13 cellular contexts compared by ENCODE assay signal in genomic region chr1:36301220-36301619, GRCh38. TPM values are rescaled to one million over a fixed set of nuclear protein-coding genes. Genes with fewer than 3 reads are reported as not detected.
DNase-seq lines count a peak whose midpoint lies in the region; ATAC-seq and TF ChIP-seq lines count a peak whose summit lies in the region.
"Had no signal": no experiment of that assay in that cellular context is flagged by ENCODE, and none has a peak within 500 bp of the region (broad histone marks: within the 10 kb centered on the region; RNA-seq: fewer than 3 reads in every experiment).

No MANE protein-coding gene starts in this region.

- H3K27ac ChIP-seq in 22Rv1: peak overlapping the region; percentile 56; the same call in 1 of the 2 replicates
- H3K27ac ChIP-seq in PC-3 (ENCODE audit: low read length): peak overlapping the region; percentile 86
- no peak overlapping the region for H3K27ac ChIP-seq in coronary artery
- H3K27ac ChIP-seq in caudate nucleus (ENCODE audit: low read depth, low read length): no peak overlapping the region

- peaks cover 16% of the 10 kb centered on the region for H3K4me1 Mint-ChIP-seq in chondrocyte (ENCODE audit: low read depth)
- H3K4me1 Mint-ChIP-seq in naive thymus-derived CD8-positive, alpha-beta T cell: peaks cover 0 to 22% (median 4%) of the 10 kb centered on the region in 4 donors

- H3K79me2 ChIP-seq in PC-3 (ENCODE audit: low read length): peaks cover 15% of the 10 kb centered on the region

- no peak overlapping the region for H2AFZ ChIP-seq in PC-3 (ENCODE audit: low read length)

- no peaks in the 10 kb centered on the region for H3K27me3 Mint-ChIP-seq in chondrocyte (ENCODE audit: low read depth)
- H3K27me3 Mint-ChIP-seq in naive thymus-derived CD8-positive, alpha-beta T cell: no peaks in the 10 kb centered on the region
- H3K27me3 Mint-ChIP-seq: T-cell had no signal

- no TSS peak for BruUV-seq in PC-3 (replicated peaks; lab: Mats Ljungman, UMichigan)

- peaks cover 11% of the 10 kb centered on the region for H3F3A ChIP-seq in PC-3 (ENCODE audit: low read length, unreplicated experiment)

- DNase-seq in PC-3 (no peak), chondrocyte (ENCODE audit: low spot score) (no peak), coronary artery (ENCODE audit: low spot score) (no peak), caudate nucleus (lab: John Stamatoyannopoulos, UW) (no peak)
- DNase-seq in naive thymus-derived CD8-positive, alpha-beta T cell: no peak
- DNase-seq: DMS53; mesendoderm; MM.1S; stimulated activated CD8-positive, alpha-beta memory T cell treated with anti-CD3 and anti-CD28 coated beads, Interleukin-4, amount 100 ng/mL, for 48 hours; T-cell had no signal

- H3K9ac ChIP-seq in PC-3 (ENCODE audit: low read length): peak overlapping the region; percentile 47

- H3K4me3 ChIP-seq in PC-3 (ENCODE audit: low read length): no peak overlapping the region
- H3K4me3 ChIP-seq in coronary artery: no peak overlapping the region

- peaks cover 30% of the 10 kb centered on the region for H3K36me3 Mint-ChIP-seq in chondrocyte (ENCODE audit: low read depth)
- peaks cover 0 to 78% (median 12%) of the 10 kb centered on the region in 3 donors for H3K36me3 Mint-ChIP-seq in naive thymus-derived CD8-positive, alpha-beta T cell

- H3K4me3 Mint-ChIP-seq in chondrocyte (ENCODE audit: unreplicated experiment): no peak overlapping the region
- no peak overlapping the region for H3K4me3 Mint-ChIP-seq in naive thymus-derived CD8-positive, alpha-beta T cell
- H3K4me3 Mint-ChIP-seq: T-cell had no signal

- peak overlapping the region; percentile 68 for H3K4me2 ChIP-seq in PC-3 (ENCODE audit: low read length)

- H3K27me3 ChIP-seq in PC-3 (ENCODE audit: low read length): no peaks in the 10 kb centered on the region

- no peak for TF ChIP-seq CTCF in 22Rv1 (IDR thresholded peaks at IDR 0.05)
- no peak for TF ChIP-seq CTCF in PC-3 (conservative IDR thresholded peaks at IDR 0.05; ENCODE audit: low read depth, low read length)
- no peak for TF ChIP-seq CTCF in chondrocyte (IDR thresholded peaks at IDR 0.05)
- no peak for TF ChIP-seq CTCF in coronary artery (IDR thresholded peaks at IDR 0.05)

- intact Hi-C loops in PC-3 (cut with micrococcal nuclease): loop anchor here (2.0 kb wide), 1 partner anchor 76 kb away; the partner anchor contains the start of gene THRAP3

- peaks cover 46% of the 10 kb centered on the region for H3K36me3 ChIP-seq in PC-3 (ENCODE audit: low read depth, low read length)

- peak overlapping the region; percentile 70 for H3K27ac Mint-ChIP-seq in chondrocyte (ENCODE audit: unreplicated experiment)
- peak overlapping the region in 7 of 10 donors; percentile 5 to 69 (median 60) for H3K27ac Mint-ChIP-seq in naive thymus-derived CD8-positive, alpha-beta T cell

- no peak for ATAC-seq in PC-3
- ATAC-seq in naive thymus-derived CD8-positive, alpha-beta T cell: no peak
- ATAC-seq in GM18520 (IDR thresholded peaks at IDR 0.05; ENCODE audit: unreplicated experiment): no peak
- ATAC-seq in GM19351 (IDR thresholded peaks at IDR 0.05; ENCODE audit: unreplicated experiment): no peak

- POLR2A ChIA-PET in PC-3 (lab: Charles Lee; ENCODE audit: unreplicated experiment): no interaction called here
- POLR2A ChIA-PET in naive thymus-derived CD8-positive, alpha-beta T cell (lab: Charles Lee): no interaction called here

- H3K9me3 ChIP-seq in PC-3 (ENCODE audit: low read length): no peaks in the 10 kb centered on the region

- 0 out of 2 replicates have a peak, but pooled peaks cover 4% of the 10 kb centered on the region for H4K20me1 ChIP-seq in PC-3 (ENCODE audit: low read length)

- H3K9me3 Mint-ChIP-seq in chondrocyte (ENCODE audit: low read depth): no peaks in the 10 kb centered on the region
- H3K9me3 Mint-ChIP-seq in naive thymus-derived CD8-positive, alpha-beta T cell: no peaks in the 10 kb centered on the region
- H3K9me3 Mint-ChIP-seq: T-cell had no signal

- peaks cover 39% of the 10 kb centered on the region for H3K4me1 ChIP-seq in PC-3 (ENCODE audit: insufficient read depth, low read length)

- CTCF ChIA-PET in PC-3 (lab: Charles Lee): no interaction called here

- no peaks in the 10 kb centered on the region for H3K9me2 ChIP-seq in PC-3 (replicated peaks; ENCODE audit: low read length)

RNA-seq across cellular contexts. Expression of gene SH3D21, which starts 4.9 kb away (rescaled TPM):
- total RNA-seq in PC-3 (2014; rRNA removed) (11.3 and 16.4 TPM in 2 replicates), chondrocyte (9.4 to 15.0 TPM (median 10.8 TPM) in 3 replicates)
- 1 to 10 TPM; 2.6 to 2.7 TPM for total RNA-seq in naive thymus-derived CD8-positive, alpha-beta T cell
- polyA plus RNA-seq in naive thymus-derived CD8-positive, alpha-beta T cell: under 1 TPM in 2 of 3 donors, not detected in 1; 0.19 to 0.35 TPM

RNA-seq across cellular contexts. Expression of gene EVA1B, which starts 22.2 kb away (rescaled TPM):
- 89.1 and 104 TPM in 2 replicates for total RNA-seq in PC-3 (2014; rRNA removed)
- total RNA-seq in chondrocyte: 55.7 to 88.4 TPM (median 85.2 TPM) in 3 replicates
- total RNA-seq in naive thymus-derived CD8-positive, alpha-beta T cell: 1 to 10 TPM; 1.2 to 1.6 TPM
- 1 to 10 TPM in 1 of 3 donors, under 1 TPM in 2; 0.16 to 2.4 (median 0.43) TPM for polyA plus RNA-seq in naive thymus-derived CD8-positive, alpha-beta T cell

Comparison
In these comparisons a context has a peak if more than half of its experiments do, and no peak if none do; other contexts are left out.
1. H3K27ac ChIP-seq: peak in 22Rv1 (single experiment) and PC-3 (single experiment); none in coronary artery (0 of 2) and caudate nucleus (single experiment).
2. RNA of gene EVA1B, which starts 22.2 kb away (total RNA-seq): 89.1 to 104 TPM in PC-3 and 55.7 to 88.4 TPM in chondrocyte; 1.2 to 1.6 TPM in naive thymus-derived CD8-positive, alpha-beta T cell; every median in the first group is over 10 times any median in the second.